In the genomic region with DNA sequence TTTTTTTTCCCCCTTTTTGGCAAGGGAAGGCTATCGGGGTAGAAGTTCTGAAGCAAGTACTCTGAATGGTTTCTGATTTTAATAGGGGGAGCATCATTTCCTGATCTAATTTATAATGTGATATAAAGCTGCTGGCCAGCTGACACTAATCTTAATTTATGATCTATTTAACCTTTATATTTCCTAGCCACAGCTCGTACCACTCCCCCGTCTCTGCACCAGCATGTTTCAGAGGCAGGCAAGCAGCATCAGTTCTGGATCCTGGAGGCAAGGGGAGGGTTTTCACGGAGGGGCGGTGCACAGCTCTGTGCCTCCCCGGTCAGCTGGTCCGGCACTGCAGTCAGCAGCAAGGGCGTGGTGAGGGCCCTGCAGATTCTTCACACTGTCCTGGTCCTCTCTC, we compare ENCODE assay signal across 26 cellular contexts.
"Had no signal": no experiment of that assay in that cellular context is flagged by ENCODE, and none has a peak within 500 bp of the region (broad histone marks: within the 10 kb centered on the region; RNA-seq: fewer than 3 reads in every experiment).

No MANE protein-coding gene starts in this region.

- H3K27ac ChIP-seq: heart right ventricle, hepatocyte, left ventricle myocardium inferior, ovary, right atrium auricular region, skin epidermis, tibial nerve, upper lobe of left lung, vagina had no signal

- H3K9me3 ChIP-seq: ovary had no signal

- H3K4me3 Mint-ChIP-seq: mesothelial cell of epicardium; naive thymus-derived CD4-positive, alpha-beta T cell; natural killer cell treated with Interleukin-12 subunit alpha and Interleukin-12 subunit beta and Interleukin-15 and Interleukin-18, amount 100 ng/mL, for 72 hours; stimulated activated naive B cell treated with anti-CD40 and anti-IgM and Interleukin-4, amounts not matched to agents 10 μg/mL and 1 μg/mL and 100 μg/mL, for 72 hours; stimulated activated naive CD8-positive, alpha-beta T cell treated with anti-CD3 and anti-CD28 coated beads, Interleukin-15, Interleukin-2, amounts not matched to agents 100 ng/mL and 50 ng/mL, for 24 hours had no signal

- H3K9me3 Mint-ChIP-seq: stimulated activated naive CD8-positive, alpha-beta T cell treated with anti-CD3 and anti-CD28 coated beads, Interleukin-15, Interleukin-2, amounts not matched to agents 100 ng/mL and 50 ng/mL, for 24 hours had no signal

- DNase-seq: heart right ventricle; kidney glomerular epithelial cell; left cardiac atrium; left ventricle myocardium inferior; mesendoderm; mucosa of descending colon; naive thymus-derived CD4-positive, alpha-beta T cell; ovary; stimulated activated CD4-positive, alpha-beta T cell treated with anti-CD3 and anti-CD28 coated beads, Interleukin-12 subunit alpha, Interleukin-12 subunit beta, amount 100 ng/mL, for 4 hours; stimulated activated CD4-positive, alpha-beta T cell treated with anti-CD3 and anti-CD28 coated beads, Interleukin-15, amount 100 ng/mL, for 24 hours; stimulated activated CD4-positive, alpha-beta T cell treated with anti-CD3 and anti-CD28 coated beads, Interleukin-2, amount 100 ng/mL, for 24 hours; stimulated activated CD4-positive, alpha-beta T cell treated with anti-CD3 and anti-CD28 coated beads, Interleukin-4, amount 100 ng/mL, for 1 hour; stimulated activated naive B cell treated with anti-CD40 and anti-IgM and Interleukin-4, amounts not matched to agents 10 μg/mL and 1 μg/mL and 100 μg/mL, for 72 hours; substantia nigra; upper lobe of left lung had no signal

- H3K4me1 ChIP-seq: upper lobe of left lung had no signal

- H3K4me2 ChIP-seq: hepatocyte had no signal

- ATAC-seq: heart right ventricle; left cardiac atrium; mucosa of descending colon; naive thymus-derived CD4-positive, alpha-beta T cell; natural killer cell treated with Interleukin-12 subunit alpha and Interleukin-12 subunit beta and Interleukin-15 and Interleukin-18, amount 100 ng/mL, for 72 hours; sciatic nerve; stimulated activated naive B cell treated with anti-CD40 and anti-IgM and Interleukin-4, amounts not matched to agents 10 μg/mL and 1 μg/mL and 100 μg/mL, for 72 hours had no signal

- H3K27me3 ChIP-seq: heart right ventricle, hepatocyte, ovary, right atrium auricular region, tibial nerve, upper lobe of left lung, vagina had no signal

- H3K27ac Mint-ChIP-seq: mesothelial cell of epicardium; naive thymus-derived CD4-positive, alpha-beta T cell; natural killer cell treated with Interleukin-12 subunit alpha and Interleukin-12 subunit beta and Interleukin-15 and Interleukin-18, amount 100 ng/mL, for 72 hours; progenitor cell of endocrine pancreas; stimulated activated naive B cell treated with anti-CD40 and anti-IgM and Interleukin-4, amounts not matched to agents 10 μg/mL and 1 μg/mL and 100 μg/mL, for 72 hours; stimulated activated naive CD8-positive, alpha-beta T cell treated with anti-CD3 and anti-CD28 coated beads, Interleukin-15, Interleukin-2, amounts not matched to agents 100 ng/mL and 50 ng/mL, for 24 hours had no signal

- H3K4me3 ChIP-seq: heart right ventricle, hepatocyte, left ventricle myocardium inferior, lung, mucosa of descending colon, ovary, right atrium auricular region, skin epidermis, tibial nerve, upper lobe of left lung, vagina had no signal

- H3K36me3 ChIP-seq: ovary, right atrium auricular region, upper lobe of left lung had no signal

- H2AFZ ChIP-seq: hepatocyte had no signal

- H3K27me3 Mint-ChIP-seq: naive thymus-derived CD4-positive, alpha-beta T cell; natural killer cell treated with Interleukin-12 subunit alpha and Interleukin-12 subunit beta and Interleukin-15 and Interleukin-18, amount 100 ng/mL, for 72 hours; progenitor cell of endocrine pancreas; stimulated activated naive B cell treated with anti-CD40 and anti-IgM and Interleukin-4, amounts not matched to agents 10 μg/mL and 1 μg/mL and 100 μg/mL, for 72 hours; stimulated activated naive CD8-positive, alpha-beta T cell treated with anti-CD3 and anti-CD28 coated beads, Interleukin-15, Interleukin-2, amounts not matched to agents 100 ng/mL and 50 ng/mL, for 24 hours had no signal
